In genomic region chr22:24417901-24418641, GRCh38 we compare ENCODE assay signal across 1 cellular context.
TF ChIP-seq lines count a peak whose summit lies in the region.

No MANE protein-coding gene starts in this region.

TF ChIP-seq in GM12878, 131 proteins besides CTCF, POLR2A, EP300 and RAD21 (continued from another document):
- TF ChIP-seq BMI1 (IDR thresholded peaks at IDR 0.05; ENCODE audit: borderline replicate concordance), result no peak
- no peak for TF ChIP-seq PRDM15 (CRISPR knock-in tag; IDR thresholded peaks at IDR 0.05)
